ENCODE assay signal across 7 cellular contexts in the genomic region with DNA sequence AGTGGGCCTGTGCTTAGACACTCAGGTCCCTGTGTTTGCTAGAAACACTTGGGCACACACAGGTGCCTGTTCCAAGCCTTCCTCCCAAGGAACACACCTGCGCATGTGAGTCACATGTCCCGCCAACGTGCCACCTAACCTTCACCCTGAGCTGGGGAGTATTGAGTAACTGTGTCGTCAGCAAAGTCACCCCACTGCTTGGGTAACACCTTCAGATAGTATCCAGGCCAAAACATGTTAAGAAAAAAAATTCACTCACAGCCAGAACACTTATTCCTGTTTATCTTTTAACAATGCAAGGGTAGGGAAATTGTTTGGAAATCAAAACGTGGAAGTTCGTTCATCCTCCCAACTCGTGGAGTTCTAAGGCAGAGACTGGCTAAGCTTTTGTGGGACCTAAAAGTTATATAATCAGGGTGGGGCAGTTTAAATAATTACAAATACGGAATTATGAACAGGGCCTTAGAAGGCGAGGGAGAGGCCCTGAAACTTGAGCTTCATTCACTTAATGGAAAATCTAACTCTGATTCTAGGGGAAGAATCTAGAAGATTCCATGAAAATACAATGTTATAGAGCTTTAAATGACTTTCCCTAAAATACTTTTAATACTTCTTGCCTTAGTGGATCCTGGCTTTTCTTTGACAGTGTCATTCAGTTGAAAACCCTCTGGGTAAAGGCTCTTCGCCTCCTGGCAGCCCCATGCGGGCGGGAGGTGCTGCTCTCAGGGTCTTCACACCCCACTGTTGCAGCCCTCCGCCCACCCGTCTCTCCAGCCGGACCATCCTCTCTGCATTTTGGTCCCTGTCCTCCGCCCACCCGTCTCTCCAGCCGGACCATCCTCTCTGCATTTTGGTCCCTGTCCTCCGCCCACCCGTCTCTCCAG. TPM values are rescaled to one million over a fixed set of nuclear protein-coding genes. Genes with fewer than 3 reads are reported as not detected.
A peak's percentile ranks its signal among the peaks of the same experiment; 100 is the strongest.
DNase-seq lines count a peak whose midpoint lies in the region; ATAC-seq, FAIRE-seq and TF ChIP-seq lines count a peak whose summit lies in the region.

No MANE protein-coding gene starts in this region.

- H3K79me2 ChIP-seq in keratinocyte (ENCODE audit: control insufficient read depth, insufficient read depth, low read length) = no peaks in the 10 kb centered on the region

- peak overlapping the region; percentile 23 for H3K27ac Mint-ChIP-seq in activated naive CD8-positive, alpha-beta T cell treated with anti-CD3 and anti-CD28 coated beads, Interleukin-2, amount 10 ng/mL, durations not matched to agents 7 days and 5 days

- dilution Hi-C loops in keratinocyte (cut with MboI; ENCODE audit: extremely low pct_ligation_motif_present, low sequenced_read_pairs) = no loop called here

- H3K4me3 ChIP-seq in RWPE2 (ENCODE audit: severe bottlenecking) = no peak overlapping the region
- H3K4me3 ChIP-seq in keratinocyte (ENCODE audit: control insufficient read depth in 2 of 3, extremely low read depth in 1 of 3, insufficient read depth in 2 of 3, low read depth in 1 of 3, low read length in 3 of 3) = no peak overlapping the region

- peaks cover 3% of the 10 kb centered on the region for H3K36me3 Mint-ChIP-seq in activated naive CD8-positive, alpha-beta T cell treated with anti-CD3 and anti-CD28 coated beads, Interleukin-2, amount 10 ng/mL, durations not matched to agents 7 days and 5 days

- TF ChIP-seq CTCF in RWPE2 (IDR thresholded peaks at IDR 0.05; ENCODE audit: poor library complexity, severe bottlenecking) (no peak), keratinocyte (optimal IDR thresholded peaks at IDR 0.05 in 1 of 3, IDR thresholded peaks at IDR 0.05 in 1 of 3, conservative IDR thresholded peaks at IDR 0.05 in 1 of 3; ENCODE audit: extremely low read depth in 1 of 3, insufficient read depth in 2 of 3, low read length in 3 of 3) (no peak)

- H2AFZ ChIP-seq in keratinocyte (ENCODE audit: control insufficient read depth, low read length) = peak overlapping the region; percentile 40

- peak; percentile 99 for FAIRE-seq in keratinocyte (lab: Jason Lieb, UNC)

- H3K27me3 Mint-ChIP-seq in activated naive CD8-positive, alpha-beta T cell treated with anti-CD3 and anti-CD28 coated beads, Interleukin-2, amount 10 ng/mL, durations not matched to agents 7 days and 5 days = no peaks in the 10 kb centered on the region

- peak overlapping the region; percentile 48 for H3K9ac ChIP-seq in keratinocyte (ENCODE audit: control insufficient read depth, extremely low read depth, insufficient read depth, low read length)

- no peaks in the 10 kb centered on the region for H4K20me1 ChIP-seq in keratinocyte (ENCODE audit: control insufficient read depth, extremely low read depth, insufficient read depth, low read length)

- peaks cover 16% of the 10 kb centered on the region for H3K4me1 Mint-ChIP-seq in activated naive CD8-positive, alpha-beta T cell treated with anti-CD3 and anti-CD28 coated beads, Interleukin-2, amount 10 ng/mL, durations not matched to agents 7 days and 5 days

- no peaks in the 10 kb centered on the region for H3K36me3 ChIP-seq in RWPE2 (ENCODE audit: low read depth)
- no peaks in the 10 kb centered on the region for H3K36me3 ChIP-seq in keratinocyte (ENCODE audit: control insufficient read depth in 2 of 2, extremely low read depth in 1 of 2, insufficient read depth in 2 of 2, low read length in 2 of 2)

- ATAC-seq in RWPE2 (ENCODE audit: low read depth) = peak; percentile 15
- no peak for ATAC-seq in activated naive CD8-positive, alpha-beta T cell treated with anti-CD3 and anti-CD28 coated beads, Interleukin-2, amount 10 ng/mL, durations not matched to agents 7 days and 5 days (ENCODE audit: low read depth)

- no peaks in the 10 kb centered on the region for H3K9me1 ChIP-seq in keratinocyte (ENCODE audit: control insufficient read depth, extremely low read depth, insufficient read depth, low read length)

- no peak overlapping the region for H3K4me3 Mint-ChIP-seq in activated naive CD8-positive, alpha-beta T cell treated with anti-CD3 and anti-CD28 coated beads, Interleukin-2, amount 10 ng/mL, durations not matched to agents 7 days and 5 days

- POLR2A ChIA-PET in activated naive CD8-positive, alpha-beta T cell treated with anti-CD3 and anti-CD28 coated beads, Interleukin-2, amount 10 ng/mL, durations not matched to agents 7 days and 5 days (lab: Charles Lee) = interaction anchor here (1.0 kb wide), 1 partner anchor 27 kb away, joined by 4 read pairs; no protein-coding TSS in a partner anchor

- peak overlapping the region; percentile 46 for H3K4me2 ChIP-seq in keratinocyte (ENCODE audit: control insufficient read depth, extremely low read depth, insufficient read depth, low read depth, low read length)

- peaks cover 3% of the 10 kb centered on the region for H3K9me3 Mint-ChIP-seq in activated naive CD8-positive, alpha-beta T cell treated with anti-CD3 and anti-CD28 coated beads, Interleukin-2, amount 10 ng/mL, durations not matched to agents 7 days and 5 days

- H3K27me3 ChIP-seq in RWPE2 (ENCODE audit: insufficient read depth, poor library complexity, severe bottlenecking) (no peaks in the 10 kb centered on the region), keratinocyte (ENCODE audit: control insufficient read depth, extremely low read depth, insufficient read depth, low read length) (no peaks in the 10 kb centered on the region)

- H3K27ac ChIP-seq in RWPE2 (ENCODE audit: poor library complexity, severe bottlenecking) = peak overlapping the region; percentile 70
- H3K27ac ChIP-seq in keratinocyte (ENCODE audit: control insufficient read depth, insufficient read depth, low read length) = peak overlapping the region; percentile 89

- peaks cover 15% of the 10 kb centered on the region for H3K4me1 ChIP-seq in RWPE2 (ENCODE audit: insufficient read depth, poor library complexity, severe bottlenecking)
- H3K4me1 ChIP-seq in keratinocyte (ENCODE audit: control insufficient read depth, extremely low read depth, insufficient read depth, low read length) = peaks cover 15% of the 10 kb centered on the region

- DNase-seq in RWPE2 (ENCODE audit: low spot score) (peak; percentile 90), keratinocyte (ENCODE audit: low read depth, low spot score) (peak; percentile 84), germinal center (ENCODE audit: low spot score) (no peak), NCI-H446 (lab: John Stamatoyannopoulos, UW) (no peak), NCI-H510A treated with DMSO at 0.1 percent for 48 hours (lab: John Stamatoyannopoulos, UW) (no peak)
- DNase-seq in activated naive CD8-positive, alpha-beta T cell treated with anti-CD3 and anti-CD28 coated beads, Interleukin-2, amount 10 ng/mL, durations not matched to agents 7 days and 5 days = peak; percentile 38
- peak in 2 of 3 donors; percentile 10 to 24 for DNase-seq in stimulated activated CD4-positive, alpha-beta T cell treated with anti-CD3 and anti-CD28 coated beads, TNF-alpha, amount 100 ng/mL, for 1 hour (ENCODE audit: low read depth in 3 of 3, low spot score in 1 of 3)

- H3K9me3 ChIP-seq in RWPE2 (ENCODE audit: severe bottlenecking) = no peaks in the 10 kb centered on the region
- no peaks in the 10 kb centered on the region for H3K9me3 ChIP-seq in keratinocyte (ENCODE audit: control insufficient read depth, low read depth, low read length)

RNA-seq across cellular contexts. Expression of a gene that starts 30.3 kb away (rescaled TPM):
- 10 to 100 TPM; 50.2 to 51.3 TPM for total RNA-seq in activated naive CD8-positive, alpha-beta T cell treated with anti-CD3 and anti-CD28 coated beads, Interleukin-2, amount 10 ng/mL, durations not matched to agents 7 days and 5 days
- polyA plus RNA-seq in keratinocyte = 35.7 to 59.4 TPM (median 41.4 TPM) in 3 replicates
- 12.5 TPM for polyA plus RNA-seq in keratinocyte (2011; ENCODE audit: low read depth)
- 41.5 and 68.5 TPM in 2 replicates for polyA plus RNA-seq in keratinocyte (2011; cell fraction: cytosol; rRNA removed)
- 61.9 and 66.3 TPM in 2 replicates for polyA plus RNA-seq in keratinocyte (2011; cell fraction: nucleus; rRNA removed)
- polyA plus RNA-seq in keratinocyte (2012; ENCODE audit: low replicate concordance) = 31.8 and 46.1 TPM in 2 replicates
- 36.3 to 53.9 TPM (median 39.5 TPM) in 3 replicates for polyA minus RNA-seq in keratinocyte
- polyA minus RNA-seq in keratinocyte (2011; cell fraction: cytosol; rRNA and poly(A)+ RNA removed) = 20.9 TPM
- 32.5 and 77.1 TPM in 2 replicates for polyA minus RNA-seq in keratinocyte (2011; cell fraction: nucleus; rRNA and poly(A)+ RNA removed)

RNA-seq across cellular contexts. Expression of a gene that starts 31.5 kb away (rescaled TPM):
- not detected for total RNA-seq in activated naive CD8-positive, alpha-beta T cell treated with anti-CD3 and anti-CD28 coated beads, Interleukin-2, amount 10 ng/mL, durations not matched to agents 7 days and 5 days
- 11.9 to 27.8 TPM (median 12.3 TPM) in 3 replicates for polyA plus RNA-seq in keratinocyte
- polyA plus RNA-seq in keratinocyte (2011; ENCODE audit: low read depth) = 3.8 TPM
- polyA plus RNA-seq in keratinocyte (2011; cell fraction: cytosol; rRNA removed) = 9.2 and 13.1 TPM in 2 replicates
- polyA plus RNA-seq in keratinocyte (2011; cell fraction: nucleus; rRNA removed) = 24.7 and 30.9 TPM in 2 replicates
- polyA plus RNA-seq in keratinocyte (2012; ENCODE audit: low replicate concordance) = 5.4 and 32.2 TPM in 2 replicates
- polyA minus RNA-seq in keratinocyte = 14.2 to 51.2 TPM (median 17.0 TPM) in 3 replicates
- 18.2 TPM for polyA minus RNA-seq in keratinocyte (2011; cell fraction: cytosol; rRNA and poly(A)+ RNA removed)
- polyA minus RNA-seq in keratinocyte (2011; cell fraction: nucleus; rRNA and poly(A)+ RNA removed) = 21.0 and 28.8 TPM in 2 replicates

Comparison
In these comparisons a context has a peak if more than half of its experiments do, and no peak if none do; other contexts are left out.
1. DNase-seq: peak in RWPE2 (single experiment), activated naive CD8-positive, alpha-beta T cell treated with anti-CD3 and anti-CD28 coated beads, Interleukin-2, amount 10 ng/mL, durations not matched to agents 7 days and 5 days (single experiment), keratinocyte (single experiment) and stimulated activated CD4-positive, alpha-beta T cell treated with anti-CD3 and anti-CD28 coated beads, TNF-alpha, amount 100 ng/mL, for 1 hour (2 of 3); none in germinal center (single experiment), NCI-H446 (0 of 2) and NCI-H510A treated with DMSO at 0.1 percent for 48 hours (single experiment).